ENCODE assay signal across 12 cellular contexts in genomic region chr6:111592726-111593515, GRCh38. TPM values are rescaled to one million over a fixed set of nuclear protein-coding genes. Genes with fewer than 3 reads are reported as not detected.
A peak's percentile ranks its signal among the peaks of the same experiment; 100 is the strongest.
DNase-seq lines count a peak whose midpoint lies in the region; ATAC-seq and TF ChIP-seq lines count a peak whose summit lies in the region.
"Had no signal": no experiment of that assay in that cellular context is flagged by ENCODE, and none has a peak within 500 bp of the region (broad histone marks: within the 10 kb centered on the region; RNA-seq: fewer than 3 reads in every experiment).

No MANE protein-coding gene starts in this region.

- intact Hi-C loops in right cardiac atrium (cut with DNase I) = no loop called here
- intact Hi-C loops in uterus (cut with DNase I; ENCODE audit: low total_unique reads) = no loop called here
- intact Hi-C loops in sciatic nerve (cut with DNase I) = no loop called here

- H3K4me1 ChIP-seq in cardiac muscle cell (ENCODE audit: low read depth) = peaks cover 37% of the 10 kb centered on the region
- peaks cover 17% of the 10 kb centered on the region for H3K4me1 ChIP-seq in right cardiac atrium (ENCODE audit: control insufficient read depth, insufficient read depth, low read length)
- H3K4me1 ChIP-seq in mesodermal cell (ENCODE audit: control insufficient read depth, insufficient read depth, low read length, poor library complexity, severe bottlenecking) = peaks cover 30% of the 10 kb centered on the region
- H3K4me1 ChIP-seq in uterus = peaks cover 9 to 15% of the 10 kb centered on the region in 2 donors
- no peaks in the 10 kb centered on the region for H3K4me1 ChIP-seq in effector memory CD4-positive, alpha-beta T cell (ENCODE audit: control insufficient read depth, insufficient read depth, low read length, poor library complexity, severe bottlenecking)

- H3K27me3 ChIP-seq in cardiac muscle cell (no peaks in the 10 kb centered on the region), right cardiac atrium (ENCODE audit: control insufficient read depth, insufficient read depth) (no peaks in the 10 kb centered on the region), uterus (no peaks in the 10 kb centered on the region)
- H3K27me3 ChIP-seq in effector memory CD4-positive, alpha-beta T cell (replicated peaks; ENCODE audit: control insufficient read depth, insufficient read depth, low read length, poor library complexity, severe bottlenecking) = no peaks in the 10 kb centered on the region

- 90% methylated on average over 7 of the region's 7 CpGs for WGBS in right cardiac atrium
- WGBS in mesodermal cell (ENCODE audit: insufficient coverage in 2 of 2), 2 experiments = 93 to 97% methylated on average over 4 to 5 of the region's 7 CpGs

- H3K36me3 ChIP-seq in cardiac muscle cell = no peaks in the 10 kb centered on the region
- H3K36me3 ChIP-seq in mesodermal cell (ENCODE audit: control insufficient read depth, insufficient read depth, low read length) = peaks cover 3% of the 10 kb centered on the region
- no peaks in the 10 kb centered on the region for H3K36me3 ChIP-seq in uterus
- H3K36me3 ChIP-seq in effector memory CD4-positive, alpha-beta T cell (ENCODE audit: control insufficient read depth, insufficient read depth, low read length) = peaks cover 7% of the 10 kb centered on the region

- POLR2A ChIA-PET in activated CD4-positive, alpha-beta T cell treated with anti-CD3 and anti-CD28 coated beads, Interleukin-2, amount 10 ng/mL, durations not matched to agents 7 days and 5 days (lab: Charles Lee) = no interaction called here

- H3K4me1 Mint-ChIP-seq in activated CD4-positive, alpha-beta T cell treated with anti-CD3 and anti-CD28 coated beads, Interleukin-2, amount 10 ng/mL, durations not matched to agents 7 days and 5 days = peaks cover 11% of the 10 kb centered on the region

- no peak overlapping the region for H3K4me3 ChIP-seq in cardiac muscle cell
- no peak overlapping the region for H3K4me3 ChIP-seq in right cardiac atrium (ENCODE audit: low read length)
- H3K4me3 ChIP-seq in mesodermal cell (ENCODE audit: extremely low read depth, insufficient read depth, low read length, poor library complexity, severe bottlenecking) = no peak overlapping the region
- no peak overlapping the region for H3K4me3 ChIP-seq in uterus
- no peak overlapping the region for H3K4me3 ChIP-seq in effector memory CD4-positive, alpha-beta T cell (ENCODE audit: insufficient read depth, low read depth, low read length, poor library complexity, severe bottlenecking)

- peak overlapping the region; percentile 52 for H3K27ac ChIP-seq in cardiac muscle cell
- H3K27ac ChIP-seq in right cardiac atrium (ENCODE audit: low read length) = no peak overlapping the region
- H3K27ac ChIP-seq in mesodermal cell (ENCODE audit: low read depth, low read length, severe bottlenecking) = peak overlapping the region; percentile 49
- H3K27ac ChIP-seq in uterus = peak overlapping the region; percentile 82 to 86
- no peak overlapping the region for H3K27ac ChIP-seq in effector memory CD4-positive, alpha-beta T cell (ENCODE audit: insufficient read depth, low read length, poor library complexity, severe bottlenecking)

- no peak for TF ChIP-seq POLR2A in uterus (IDR thresholded peaks at IDR 0.05)

- TF ChIP-seq CTCF in cardiac muscle cell (IDR thresholded peaks at IDR 0.05; ENCODE audit: low read depth, low read length) (no peak), uterus (IDR thresholded peaks at IDR 0.05) (no peak)

- no peaks in the 10 kb centered on the region for H3K9me3 Mint-ChIP-seq in activated CD4-positive, alpha-beta T cell treated with anti-CD3 and anti-CD28 coated beads, Interleukin-2, amount 10 ng/mL, durations not matched to agents 7 days and 5 days

- CTCF ChIA-PET in activated CD4-positive, alpha-beta T cell treated with anti-CD3 and anti-CD28 coated beads, Interleukin-2, amount 10 ng/mL, durations not matched to agents 7 days and 5 days (lab: Charles Lee) = no interaction called here

- H3K27ac Mint-ChIP-seq in activated CD4-positive, alpha-beta T cell treated with anti-CD3 and anti-CD28 coated beads, Interleukin-2, amount 10 ng/mL, durations not matched to agents 7 days and 5 days = no peak overlapping the region

- H3K9me3 ChIP-seq in cardiac muscle cell (ENCODE audit: low read depth) (no peaks in the 10 kb centered on the region), right cardiac atrium (ENCODE audit: control insufficient read depth, low read length) (no peaks in the 10 kb centered on the region), mesodermal cell (ENCODE audit: control insufficient read depth, low read length) (no peaks in the 10 kb centered on the region), uterus (no peaks in the 10 kb centered on the region)
- no peaks in the 10 kb centered on the region for H3K9me3 ChIP-seq in effector memory CD4-positive, alpha-beta T cell (ENCODE audit: control insufficient read depth, low read length)

- no peak overlapping the region for H3K4me3 Mint-ChIP-seq in activated CD4-positive, alpha-beta T cell treated with anti-CD3 and anti-CD28 coated beads, Interleukin-2, amount 10 ng/mL, durations not matched to agents 7 days and 5 days

- ATAC-seq in right cardiac atrium (no peak), sciatic nerve (no peak)

- peaks cover 31% of the 10 kb centered on the region for H3K36me3 Mint-ChIP-seq in activated CD4-positive, alpha-beta T cell treated with anti-CD3 and anti-CD28 coated beads, Interleukin-2, amount 10 ng/mL, durations not matched to agents 7 days and 5 days (ENCODE audit: low read depth)

- DNase-seq in cardiac muscle cell (ENCODE audit: low read depth in 1 of 2, low spot score in 1 of 2) = no peak
- no peak for DNase-seq in right cardiac atrium
- peak; percentile 74 for DNase-seq in cerebellum (ENCODE audit: low spot score)
- no peak for DNase-seq in uterus
- DNase-seq in effector memory CD4-positive, alpha-beta T cell = no peak
- no peak for DNase-seq in activated CD4-positive, alpha-beta T cell treated with anti-CD3 and anti-CD28 coated beads, Interleukin-2, amount 10 ng/mL, durations not matched to agents 7 days and 5 days
- DNase-seq in sciatic nerve (ENCODE audit: low spot score) = no peak
- DNase-seq: activated T-cell treated with anti-CD3 and anti-CD28 coated beads, Interleukin-2, amount 50 U/mL, for 1 hour; GDM1; hippocampal formation; stimulated activated CD4-positive, alpha-beta T cell treated with anti-CD3 and anti-CD28 coated beads, Interleukin-4, amount 100 ng/mL, for 1 hour had no signal

- H3K27me3 Mint-ChIP-seq in activated CD4-positive, alpha-beta T cell treated with anti-CD3 and anti-CD28 coated beads, Interleukin-2, amount 10 ng/mL, durations not matched to agents 7 days and 5 days = no peaks in the 10 kb centered on the region

RNA-seq across cellular contexts. Expression of gene TRAF3IP2, which starts 12.8 kb away (rescaled TPM):
- total RNA-seq in cardiac muscle cell (19.0 and 28.9 TPM in 2 replicates), right cardiac atrium (10 to 100 TPM; 12.7 to 16.0 (median 13.1) TPM), cerebellum (7.7 TPM), uterus (10 to 100 TPM; 17.2 to 64.4 (median 25.4) TPM), sciatic nerve (11.6 TPM)
- polyA plus RNA-seq in cardiac muscle cell (15.2 and 20.8 TPM in 2 replicates), right cardiac atrium (14.1 TPM)
- 10.9 TPM for polyA plus RNA-seq in mesodermal cell (2013, experiment 1 of 2)
- polyA plus RNA-seq in mesodermal cell (2013, experiment 2 of 2) = 8.2 TPM
- 10 to 100 TPM; 30.2 to 34.1 TPM for total RNA-seq in activated CD4-positive, alpha-beta T cell treated with anti-CD3 and anti-CD28 coated beads, Interleukin-2, amount 10 ng/mL, durations not matched to agents 7 days and 5 days

Comparison
In these comparisons a context has a peak if more than half of its experiments do, and no peak if none do; other contexts are left out.
1. H3K27ac ChIP-seq: peak in cardiac muscle cell (single experiment), mesodermal cell (single experiment) and uterus (2 of 2); none in right cardiac atrium (single experiment) and effector memory CD4-positive, alpha-beta T cell (single experiment).